ENCODE assay signal across 7 cellular contexts in the genomic region with DNA sequence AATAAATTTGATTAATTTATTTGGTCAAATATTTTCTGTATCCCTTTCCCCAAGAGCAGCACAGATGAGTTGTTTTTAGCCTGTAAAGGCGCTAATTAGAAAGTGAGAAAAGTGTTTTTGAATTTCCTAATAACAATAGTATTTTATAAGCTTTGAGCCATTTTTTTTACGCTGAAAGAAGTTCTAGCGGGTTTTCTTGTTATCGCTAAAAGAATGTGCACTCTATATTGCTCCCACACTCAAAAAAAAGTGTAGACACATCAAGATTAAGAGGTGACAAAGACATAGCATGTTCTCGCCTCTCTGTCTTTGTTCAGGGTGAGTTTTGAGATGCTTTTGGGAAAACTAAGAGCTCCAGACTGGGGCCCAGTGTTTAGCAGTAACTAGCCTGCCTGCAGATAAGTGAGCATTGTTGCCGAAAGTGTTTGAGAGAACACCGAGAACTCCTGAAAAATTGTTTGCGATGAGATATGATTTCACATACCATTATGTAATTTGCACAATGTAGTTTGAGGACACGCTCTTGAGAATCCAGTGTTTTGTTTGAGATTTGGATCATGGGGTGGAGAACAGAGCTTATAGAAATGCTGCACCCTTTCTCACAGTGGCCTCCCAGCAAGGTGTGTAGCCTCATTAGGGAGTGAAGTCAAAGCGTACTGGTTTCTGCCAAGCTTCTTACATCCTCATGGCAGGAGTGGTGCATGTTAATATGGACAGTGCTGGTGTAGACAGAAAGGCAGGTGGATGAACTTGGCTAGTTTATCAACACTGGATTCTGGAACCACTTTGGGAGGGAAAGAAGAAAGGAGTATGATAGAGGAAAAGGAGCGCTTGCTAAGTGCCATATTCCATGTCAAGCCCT. TPM values are rescaled to one million over a fixed set of nuclear protein-coding genes. Genes with fewer than 3 reads are reported as not detected.
DNase-seq lines count a peak whose midpoint lies in the region; ATAC-seq and TF ChIP-seq lines count a peak whose summit lies in the region.

No MANE protein-coding gene starts in this region.

- peaks cover 34% of the 10 kb centered on the region for H3K27me3 ChIP-seq in gastroesophageal sphincter
- peaks cover 4 to 32% (median 16%) of the 10 kb centered on the region in 3 donors for H3K27me3 ChIP-seq in gastrocnemius medialis

- H3K9me3 ChIP-seq in HEK293 (ENCODE audit: control insufficient read depth, insufficient read depth, low read depth, low read length) = no peaks in the 10 kb centered on the region
- H3K9me3 ChIP-seq in gastroesophageal sphincter = no peaks in the 10 kb centered on the region
- no peaks in the 10 kb centered on the region for H3K9me3 ChIP-seq in gastrocnemius medialis

- TF ChIP-seq POLR2A in gastroesophageal sphincter (IDR thresholded peaks at IDR 0.05) (no peak), gastrocnemius medialis (IDR thresholded peaks at IDR 0.05) (no peak)

- no peak for ATAC-seq in gastroesophageal sphincter
- ATAC-seq in gastrocnemius medialis = no peak
- no peak for ATAC-seq in HG03342 (IDR thresholded peaks at IDR 0.05; ENCODE audit: unreplicated experiment)
- ATAC-seq in GM21576 (IDR thresholded peaks at IDR 0.05; ENCODE audit: unreplicated experiment) = no peak

- WGBS in gastroesophageal sphincter (ENCODE audit: low coverage in 1 of 2), 2 donors = 57 to 71% methylated on average over 8 to 10 of the region's 11 CpGs

- H3K4me1 ChIP-seq in HEK293 (ENCODE audit: control insufficient read depth, insufficient read depth, low read length) = no peaks in the 10 kb centered on the region
- peaks cover 0 to 31% (median 0%) of the 10 kb centered on the region in 3 donors for H3K4me1 ChIP-seq in gastroesophageal sphincter
- peaks cover 0 to 6% of the 10 kb centered on the region in 2 donors for H3K4me1 ChIP-seq in gastrocnemius medialis

- CTCF ChIA-PET in HEK293 (lab: Yijun Ruan, JAX) = interaction anchor here (0.6 to 3.4 kb wide), 6 partner anchors 16 to 323 kb away, joined by 3 to 25 read pairs (median 4); no protein-coding TSS in a partner anchor

- no peak for DNase-seq in gastrocnemius medialis
- DNase-seq in stimulated activated CD4-positive, alpha-beta T cell treated with anti-CD3 and anti-CD28 coated beads, Interleukin-4, amount 100 ng/mL, for 4 hours = no peak

- H3K4me3 ChIP-seq in HEK293 (ENCODE audit: low read depth, low read length) = no peak overlapping the region
- H3K4me3 ChIP-seq in WI38 (ENCODE audit: low read depth, low read length) = peak overlapping the region; percentile 98
- peak overlapping the region; percentile 61 to 74 for H3K4me3 ChIP-seq in gastroesophageal sphincter
- peak overlapping the region; percentile 57 to 67 (median 61) for H3K4me3 ChIP-seq in gastrocnemius medialis

- in situ Hi-C loops in gastrocnemius medialis (cut with MboI; ENCODE audit: low sequenced_read_pairs in 4 of 4) = no loop called here

- H3K36me3 ChIP-seq in HEK293 (ENCODE audit: control insufficient read depth in 2 of 2, insufficient read depth in 1 of 2, low read length in 2 of 2) (no peaks in the 10 kb centered on the region), gastroesophageal sphincter (no peaks in the 10 kb centered on the region), gastrocnemius medialis (no peaks in the 10 kb centered on the region)

- H3K27ac ChIP-seq in HEK293 (ENCODE audit: extremely low read depth, low read depth, low read length) (no peak overlapping the region), gastroesophageal sphincter (no peak overlapping the region), gastrocnemius medialis (no peak overlapping the region)

- intact Hi-C loops in gastrocnemius medialis (cut with DNase I; ENCODE audit: low total_unique reads) = loop anchor here (10.0 kb wide), 1 partner anchor 67 kb away; no protein-coding TSS in a partner anchor

- TF ChIP-seq CTCF in HEK293 (tag by site-specific recombination; IDR thresholded peaks at IDR 0.05) (no peak), WI38 (IDR thresholded peaks at IDR 0.05; ENCODE audit: low read depth, low read length) (no peak), gastroesophageal sphincter (IDR thresholded peaks at IDR 0.05) (no peak), gastrocnemius medialis (IDR thresholded peaks at IDR 0.05 in 4 of 5, conservative IDR thresholded peaks at IDR 0.05 in 1 of 5) (no peak)

- POLR2A ChIA-PET in HEK293 (lab: Yijun Ruan, JAX) = no interaction called here

- TF ChIP-seq EP300 in gastroesophageal sphincter (IDR thresholded peaks at IDR 0.05) = no peak

TF ChIP-seq in HEK293, 187 proteins besides CTCF, POLR2A, EP300 and RAD21:
- TF ChIP-seq ZFP37 (tag by site-specific recombination; IDR thresholded peaks at IDR 0.05) (peak; percentile 73; the same call in 1 of the 2 replicates), ZNF248 (tag by site-specific recombination; IDR thresholded peaks at IDR 0.05) (no peak)

RNA-seq across cellular contexts. Expression of gene F2R, which starts 1.5 kb away (rescaled TPM):
- total RNA-seq in gastroesophageal sphincter (10 to 100 TPM in 3 of 4 donors, 1 to 10 TPM in 1; 7.5 to 20.9 (median 11.3) TPM), gastrocnemius medialis (1 to 10 TPM; 2.4 to 4.2 (median 3.8) TPM)
